Comparison of ENCODE assay signal across 25 cellular contexts in genomic region chr16:65890203-65890602, GRCh38.
"Had no signal": no experiment of that assay in that cellular context is flagged by ENCODE, and none has a peak within 500 bp of the region (broad histone marks: within the 10 kb centered on the region; RNA-seq: fewer than 3 reads in every experiment).

No MANE protein-coding gene starts in this region.

- ATAC-seq: natural killer cell; psoas muscle; right cardiac atrium; stimulated activated effector memory CD8-positive, alpha-beta T cell treated with anti-CD3 and anti-CD28 coated beads, Interleukin-12 subunit alpha, Interleukin-12 subunit beta, amount 100 ng/mL, for 72 hours; stimulated activated naive B cell treated with anti-CD40 and anti-IgM and Interleukin-4, amounts not matched to agents 10 μg/mL and 1 μg/mL and 100 μg/mL, for 72 hours had no signal

- DNase-seq: natural killer cell; occipital lobe; ovary; posterior cingulate gyrus; psoas muscle; right cardiac atrium; sigmoid colon; small intestine; stimulated activated CD4-positive, alpha-beta T cell treated with anti-CD3 and anti-CD28 coated beads, Interleukin-15, amount 100 ng/mL, for 24 hours; stimulated activated CD4-positive, alpha-beta T cell treated with anti-CD3 and anti-CD28 coated beads, Interleukin-2, amount 100 ng/mL, for 24 hours; stimulated activated CD4-positive, alpha-beta T cell treated with anti-CD3 and anti-CD28 coated beads, Interleukin-2, amount 100 ng/mL, for 48 hours; stimulated activated CD4-positive, alpha-beta T cell treated with anti-CD3 and anti-CD28 coated beads, Interleukin-4, amount 100 ng/mL, for 24 hours; stimulated activated naive B cell treated with anti-CD40 and anti-IgM and Interleukin-4, amounts not matched to agents 10 μg/mL and 1 μg/mL and 100 μg/mL, for 72 hours; stimulated activated naive CD4-positive, alpha-beta T cell treated with Interleukin-2 at 50 U/mL for 16 hours; stomach; thyroid gland; trophoblast cell; upper lobe of left lung had no signal

- H3K4me3 ChIP-seq: neural progenitor cell, ovary, psoas muscle, sigmoid colon, stomach, thoracic aorta, thyroid gland, tibial nerve, upper lobe of left lung, vagina had no signal

- H3K9ac ChIP-seq: neural progenitor cell, parathyroid adenoma had no signal

- H3K4me2 ChIP-seq: neural progenitor cell had no signal

- H3K36me3 ChIP-seq: neural progenitor cell, ovary, sigmoid colon, stomach, thoracic aorta, thyroid gland, tibial nerve, upper lobe of left lung, vagina had no signal

- H3K79me2 ChIP-seq: parathyroid adenoma had no signal

- H3K27ac ChIP-seq: neural progenitor cell, ovary, parathyroid adenoma, psoas muscle, sigmoid colon, stomach, thoracic aorta, thyroid gland, tibial nerve, upper lobe of left lung, vagina had no signal

- FAIRE-seq: small intestine, urothelium cell line had no signal

- H3K27me3 ChIP-seq: neural progenitor cell, ovary, sigmoid colon, stomach, thyroid gland, tibial nerve, upper lobe of left lung, vagina had no signal

- H3K4me1 ChIP-seq: neural progenitor cell, parathyroid adenoma, psoas muscle, sigmoid colon, stomach, thyroid gland, tibial nerve, upper lobe of left lung, vagina had no signal

- H2AFZ ChIP-seq: neural progenitor cell, parathyroid adenoma had no signal

- H3K9me3 ChIP-seq: ovary, psoas muscle, sigmoid colon, stomach, thoracic aorta, thyroid gland, upper lobe of left lung, vagina had no signal
